In the genomic region with DNA sequence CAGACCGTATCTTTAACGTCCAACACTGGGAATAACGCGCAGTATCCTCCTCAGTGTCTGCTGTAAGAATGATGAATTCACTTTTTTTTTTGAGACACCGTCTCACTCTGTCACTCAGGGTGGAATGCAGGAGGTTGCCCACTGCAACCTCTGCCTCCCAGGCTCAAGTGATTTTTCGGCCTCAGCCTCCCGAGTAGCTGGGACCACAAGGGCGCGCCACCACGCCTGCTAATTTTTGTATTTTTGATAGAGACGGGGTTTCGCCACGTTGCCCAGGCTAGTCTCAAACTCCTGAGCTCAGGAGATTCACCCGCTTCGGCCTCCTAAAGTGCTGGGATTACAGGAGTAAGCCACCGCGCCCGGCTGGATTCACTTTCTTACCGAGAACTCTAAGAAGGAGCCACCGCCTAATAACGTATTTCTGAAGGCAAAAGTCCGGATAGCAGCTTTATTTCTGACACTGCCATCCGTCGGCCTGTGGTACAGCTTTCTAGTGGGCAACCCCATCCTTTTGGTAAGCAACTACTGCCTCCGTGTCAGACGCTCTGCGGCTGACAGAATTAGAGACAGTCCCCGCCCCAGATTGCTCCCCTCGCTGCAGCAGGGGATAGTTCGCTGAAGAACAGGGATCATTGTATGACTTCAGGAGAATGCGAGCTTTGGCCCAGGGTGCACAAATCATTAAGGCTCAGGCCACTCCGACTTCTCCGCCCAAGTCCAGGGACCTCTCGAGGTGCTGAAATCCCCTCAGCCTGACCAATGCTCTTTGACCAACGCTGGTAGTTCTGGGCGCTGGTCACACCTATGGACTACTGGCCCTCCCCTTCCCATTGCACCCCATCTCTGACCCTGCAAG, we compare ENCODE assay signal across 8 cellular contexts. TPM values are rescaled to one million over a fixed set of nuclear protein-coding genes. Genes with fewer than 3 reads are reported as not detected.
DNase-seq lines count a peak whose midpoint lies in the region; TF ChIP-seq lines count a peak whose summit lies in the region.

No MANE protein-coding gene starts in this region.

- no peaks in the 10 kb centered on the region for H3K27me3 ChIP-seq in HL-60 (ENCODE audit: insufficient read depth, poor library complexity, severe bottlenecking)
- H3K27me3 ChIP-seq in adrenal gland: no peaks in the 10 kb centered on the region
- no peaks in the 10 kb centered on the region for H3K27me3 ChIP-seq in iPS DF 6.9 (ENCODE audit: control insufficient read depth, insufficient read depth, low read length)
- no peaks in the 10 kb centered on the region for H3K27me3 ChIP-seq in skeletal muscle tissue (ENCODE audit: control insufficient read depth in 3 of 3, insufficient read depth in 3 of 3, low read length in 3 of 3)

- intact Hi-C loops in adrenal gland (cut with DNase I): loop anchor here in 1 of 2 donors (10.0 kb wide), 1 partner anchor 94 kb away; no protein-coding TSS in a partner anchor

- H3K4me1 ChIP-seq in adrenal gland (replicated peaks in 1 of 2): peaks cover 6 to 23% of the 10 kb centered on the region in 2 donors
- H3K4me1 ChIP-seq in iPS DF 6.9 (ENCODE audit: control insufficient read depth, insufficient read depth, low read length): no peaks in the 10 kb centered on the region
- H3K4me1 ChIP-seq in skeletal muscle tissue (ENCODE audit: control insufficient read depth in 3 of 3, insufficient read depth in 3 of 3, low read length in 3 of 3): peaks cover 18 to 28% (median 21%) of the 10 kb centered on the region in 3 donors

- WGBS in adrenal gland, 4 donors: 34 to 58% (median 43%) methylated on average over 24 to 36 of the region's 36 CpGs
- no CpG with 5 or more reads among the region's 36 CpGs for WGBS in iPS DF 6.9 (ENCODE audit: insufficient coverage, insufficient read length)

- H3K4me3 ChIP-seq in HL-60 (replicated peaks; ENCODE audit: insufficient read depth, low read length) (peak overlapping the region; percentile 100), adrenal gland (peak overlapping the region; percentile 69 to 95 (median 72)), iPS DF 6.9 (ENCODE audit: low read length) (peak overlapping the region; percentile 92), skeletal muscle tissue (ENCODE audit: low read length in 3 of 3) (peak overlapping the region; percentile 93 to 98 (median 93))

- H3K27ac ChIP-seq in HL-60 (replicated peaks) (peak overlapping the region; percentile 80), adrenal gland (peak overlapping the region in 3 of 5 donors; percentile 67 to 88 (median 84)), iPS DF 6.9 (ENCODE audit: low read length) (no peak overlapping the region), skeletal muscle tissue (ENCODE audit: low read depth, low read length) (peak overlapping the region; percentile 89)

- DNase-seq in activated effector memory CD4-positive, alpha-beta T cell treated with Interleukin-2 at 50 U/mL for 16 hours: peak; percentile 8
- DNase-seq in activated effector memory CD4-positive, alpha-beta T cell treated with anti-CD3 and anti-CD28 coated beads, Interleukin-2, amount 50 U/mL, for 16 hours: no peak
- DNase-seq in HL-60 (ENCODE audit: low read depth in 1 of 2, low spot score in 1 of 2) (no peak), adrenal gland (peak; percentile 44 to 75 (median 59)), iPS DF 6.9 (ENCODE audit: low read depth, low spot score) (no peak), anterior cingulate cortex (lab: John Stamatoyannopoulos, UW) (no peak), medulla oblongata (ENCODE audit: extremely low spot score) (no peak)

- no peaks in the 10 kb centered on the region for H3K9me3 ChIP-seq in adrenal gland (replicated peaks in 1 of 3)
- H3K9me3 ChIP-seq in iPS DF 6.9 (ENCODE audit: control insufficient read depth, insufficient read depth, low read length): no peaks in the 10 kb centered on the region; the same call in 1 of the 2 replicates
- no peaks in the 10 kb centered on the region for H3K9me3 ChIP-seq in skeletal muscle tissue (ENCODE audit: control insufficient read depth in 3 of 3, low read length in 3 of 3)

- no peak for TF ChIP-seq POLR2A in adrenal gland (IDR thresholded peaks at IDR 0.05)

- no peak for TF ChIP-seq CTCF in HL-60 (IDR thresholded peaks at IDR 0.05; ENCODE audit: insufficient read depth, low read length)
- no peak for TF ChIP-seq CTCF in adrenal gland (IDR thresholded peaks at IDR 0.05)

- peak overlapping the region; percentile 95 to 97 (median 95) for H3K9ac ChIP-seq in skeletal muscle tissue (ENCODE audit: low read depth in 1 of 3, low read length in 3 of 3)

- H3K36me3 ChIP-seq in adrenal gland (replicated peaks in 1 of 2) (peaks cover 0 to 24% of the 10 kb centered on the region in 2 donors), iPS DF 6.9 (ENCODE audit: control insufficient read depth, insufficient read depth, low read length) (peaks cover 9% of the 10 kb centered on the region; the same call in 1 of the 2 replicates), skeletal muscle tissue (ENCODE audit: control insufficient read depth in 3 of 3, insufficient read depth in 3 of 3, low read length in 3 of 3) (peaks cover 21 to 29% (median 24%) of the 10 kb centered on the region in 3 donors)

RNA-seq across cellular contexts. Expression of a gene that starts 0.6 kb away (rescaled TPM):
- total RNA-seq in adrenal gland: 10 to 100 TPM in 7 of 8 donors, 1 to 10 TPM in 1; 9.6 to 18.4 (median 15.5) TPM
- 10 to 100 TPM in 1 of 3 donors, 1 to 10 TPM in 2; 6.8 to 11.7 (median 7.0) TPM for polyA plus RNA-seq in adrenal gland
- 18.8 TPM for total RNA-seq in skeletal muscle tissue

RNA-seq across cellular contexts. Expression of a gene that starts 5.0 kb away (rescaled TPM):
- total RNA-seq in adrenal gland (1,000 to 10,000 TPM; 1,129 to 2,121 (median 1,401) TPM), skeletal muscle tissue (2,668 TPM)
- polyA plus RNA-seq in adrenal gland: 1,000 to 10,000 TPM; 3,413 to 4,974 (median 3,878) TPM

Comparison
In these comparisons a context has a peak if more than half of its experiments do, and no peak if none do; other contexts are left out.
1. DNase-seq: peak in activated effector memory CD4-positive, alpha-beta T cell treated with Interleukin-2 at 50 U/mL for 16 hours (single experiment) and adrenal gland (7 of 7); none in activated effector memory CD4-positive, alpha-beta T cell treated with anti-CD3 and anti-CD28 coated beads, Interleukin-2, amount 50 U/mL, for 16 hours (single experiment), HL-60 (0 of 2), iPS DF 6.9 (single experiment), anterior cingulate cortex (0 of 58) and medulla oblongata (single experiment).
2. Peak in every context shown above with its lines, with median percentiles within 50 percentile points of each other: H3K4me3 ChIP-seq.